Comparison of ENCODE assay signal across 2 cellular contexts in genomic region chr12:57803317-57803893, GRCh38.
TF ChIP-seq lines count a peak whose summit lies in the region.

No MANE protein-coding gene starts in this region.

TF ChIP-seq in HEK293T, 16 proteins besides CTCF, POLR2A, EP300 and RAD21:
- TF ChIP-seq FOXK2 (IDR thresholded peaks at IDR 0.05) (no peak), HDGF (IDR thresholded peaks at IDR 0.05; ENCODE audit: borderline replicate concordance) (no peak), LEF1 (IDR thresholded peaks at IDR 0.05; ENCODE audit: borderline replicate concordance) (no peak), NFRKB (IDR thresholded peaks at IDR 0.05) (no peak), ZNF384 (IDR thresholded peaks at IDR 0.05) (no peak), SUZ12 (IDR thresholded peaks at IDR 0.05) (no peak), FOXM1 (IDR thresholded peaks at IDR 0.05; ENCODE audit: borderline replicate concordance) (no peak), ARNT (IDR thresholded peaks at IDR 0.05) (no peak), ELF4 (IDR thresholded peaks at IDR 0.05) (no peak)

TF ChIP-seq in K562, 482 proteins besides CTCF, POLR2A, EP300 and RAD21:
- TF ChIP-seq KLF16 (IDR thresholded peaks at IDR 0.05) (peak; percentile 17; the same call in 1 of the 2 replicates), RBM15 (IDR thresholded peaks at IDR 0.05; ENCODE audit: insufficient read depth, low read length) (no peak), ZNF431 (CRISPR knock-in tag; IDR thresholded peaks at IDR 0.05) (no peak), NUFIP1 (IDR thresholded peaks at IDR 0.05; ENCODE audit: partially characterized antibody) (no peak), XRCC5 (IDR thresholded peaks at IDR 0.05; ENCODE audit: low read depth, low read length) (0 out of 2 replicates have a peak, but pooled peaks have one; percentile 41), ZNF121 (CRISPR knock-in tag; conservative IDR thresholded peaks at IDR 0.05) (no peak), NCOA2 (IDR thresholded peaks at IDR 0.05; ENCODE audit: partially characterized antibody in 2 of 2) (no peak), MTF1 (CRISPR knock-in tag; IDR thresholded peaks at IDR 0.05; ENCODE audit: borderline replicate concordance) (no peak), STAG1 (CRISPR knock-in tag; IDR thresholded peaks at IDR 0.05; ENCODE audit: borderline replicate concordance) (no peak), SMC3 (conservative IDR thresholded peaks at IDR 0.05; ENCODE audit: insufficient read depth, low read depth, low read length) (peak; percentile 64)
